ENCODE assay signal across 24 cellular contexts in genomic region chr9:556675-557074, GRCh38.
"Had no signal": no experiment of that assay in that cellular context is flagged by ENCODE, and none has a peak within 500 bp of the region (broad histone marks: within the 10 kb centered on the region; RNA-seq: fewer than 3 reads in every experiment).

No MANE protein-coding gene starts in this region.

- ATAC-seq: activated CD4-positive, alpha-beta T cell treated with anti-CD3 and anti-CD28 coated beads for 36 hours; activated T-cell treated with anti-CD3 and anti-CD28 coated beads, Interleukin-2, amount 50 U/mL, for 4 hours; heart right ventricle; left lobe of liver; lower lobe of right lung; natural killer cell treated with Interleukin-12 subunit alpha and Interleukin-12 subunit beta and Interleukin-15 and Interleukin-18, amount 100 ng/mL, for 72 hours; pancreas; psoas muscle; stimulated activated naive CD8-positive, alpha-beta T cell treated with anti-CD3 and anti-CD28 coated beads, Interleukin-15, Interleukin-2, amounts not matched to agents 100 U/mL and 50 U/mL, for 24 hours; T-helper 17 cell; upper lobe of right lung had no signal

- H3K27ac ChIP-seq: adrenal gland, ascending aorta, coronary artery, heart right ventricle, lower lobe of right lung, neutrophil, pancreas, psoas muscle, right atrium auricular region, upper lobe of right lung had no signal

- DNase-seq: activated B cell treated with CpG ODN at 0.5 μM for 24 hours; activated CD4-positive, alpha-beta T cell treated with anti-CD3 and anti-CD28 coated beads for 36 hours; activated CD4-positive, alpha-beta T cell treated with anti-CD3 and anti-CD28 coated beads, Interleukin-2, amount 50 U/mL, for 4 hours; activated CD8-positive, alpha-beta memory T cell treated with anti-CD3 and anti-CD28 coated beads, Interleukin-2, amount 50 U/mL, for 48 hours; activated naive CD4-positive, alpha-beta T cell; activated T-cell treated with anti-CD3 and anti-CD28 coated beads, Interleukin-2, amount 50 U/mL, for 4 hours; adrenal gland; cerebellar nuclear complex; heart right ventricle; kidney; lower lobe of right lung; pancreas; psoas muscle; stimulated activated CD4-positive, alpha-beta T cell treated with anti-CD3 and anti-CD28 coated beads, Interleukin-12 subunit alpha, Interleukin-12 subunit beta, amount 100 ng/mL, for 4 hours; stimulated activated CD4-positive, alpha-beta T cell treated with anti-CD3 and anti-CD28 coated beads, Interleukin-4, amount 100 ng/mL, for 4 hours; stimulated activated naive CD8-positive, alpha-beta T cell treated with anti-CD3 and anti-CD28 coated beads, Interleukin-15, Interleukin-2, amounts not matched to agents 100 U/mL and 50 U/mL, for 24 hours; T-helper 17 cell; upper lobe of right lung had no signal

- H3K9me3 ChIP-seq: adrenal gland, ascending aorta, heart right ventricle, lower lobe of right lung, neutrophil, pancreas, psoas muscle, right atrium auricular region, upper lobe of right lung had no signal

- H3K36me3 ChIP-seq: adrenal gland, ascending aorta, heart right ventricle, lower lobe of right lung, neutrophil, pancreas, right atrium auricular region, upper lobe of right lung had no signal

- H3K4me1 ChIP-seq: ascending aorta, lower lobe of right lung, psoas muscle had no signal

- H3K27me3 ChIP-seq: adrenal gland, ascending aorta, pancreas, right atrium auricular region, upper lobe of right lung had no signal

- H3K4me3 ChIP-seq: adrenal gland, ascending aorta, coronary artery, heart right ventricle, lower lobe of right lung, pancreas, psoas muscle, right atrium auricular region, upper lobe of right lung had no signal
